ENCODE assay signal across 11 cellular contexts in genomic region chr7:106010331-106010730, GRCh38. TPM values are rescaled to one million over a fixed set of nuclear protein-coding genes. Genes with fewer than 3 reads are reported as not detected.
A peak's percentile ranks its signal among the peaks of the same experiment; 100 is the strongest.
DNase-seq lines count a peak whose midpoint lies in the region; ATAC-seq and TF ChIP-seq lines count a peak whose summit lies in the region.
"Had no signal": no experiment of that assay in that cellular context is flagged by ENCODE, and none has a peak within 500 bp of the region (broad histone marks: within the 10 kb centered on the region; RNA-seq: fewer than 3 reads in every experiment).

No MANE protein-coding gene starts in this region.

- TF ChIP-seq CTCF in brain (conservative IDR thresholded peaks at IDR 0.05), result no peak

- 76% methylated on average over 3 of the region's 3 CpGs for WGBS in mesenchymal stem cell

- no peak overlapping the region for H2BK15ac ChIP-seq in mesenchymal stem cell (ENCODE audit: low read depth, poor library complexity, severe bottlenecking)

- no peak overlapping the region for H3K23ac ChIP-seq in mesenchymal stem cell (ENCODE audit: low read length in 2 of 2)

- no peak overlapping the region for H2BK5ac ChIP-seq in mesenchymal stem cell (ENCODE audit: low read depth, low read length, poor library complexity, severe bottlenecking)

- no peak for TF ChIP-seq EP300 in Ishikawa (IDR thresholded peaks at IDR 0.05; ENCODE audit: borderline replicate concordance)

- peak; percentile 88 for DNase-seq in ACHN
- DNase-seq in mesenchymal stem cell, result no peak
- DNase-seq in NCI-H146 treated with DMSO at 0.1 percent for 48 hours (lab: John Stamatoyannopoulos, UW; ENCODE audit: unreplicated experiment), result no peak
- no peak for DNase-seq in RPMI8226
- DNase-seq: effector memory CD8-positive, alpha-beta T cell; naive B cell had no signal

- H3K4me2 ChIP-seq in mesenchymal stem cell (ENCODE audit: low read length, poor library complexity, severe bottlenecking), result no peak overlapping the region

- H3K4ac ChIP-seq in mesenchymal stem cell (ENCODE audit: low read depth in 1 of 2, low read length in 2 of 2), result no peak overlapping the region

- H2AFZ ChIP-seq in mesenchymal stem cell (ENCODE audit: low read depth, low read length), result peak overlapping the region; percentile 49

- H4K91ac ChIP-seq in mesenchymal stem cell (ENCODE audit: low read length), result no peak overlapping the region

- no peaks in the 10 kb centered on the region for H3K36me3 ChIP-seq in mesenchymal stem cell (ENCODE audit: control insufficient read depth in 1 of 2, insufficient read depth in 2 of 2, low read depth in 1 of 2, low read length in 2 of 2)

- in situ Hi-C loops in ACHN (cut with HindIII; ENCODE audit: low pct_ligation_motif_present, low pct_unique_long_range_greater_than_20kb, low sequenced_read_pairs), result no loop called here

- peak overlapping the region in 4 of 5 experiments; percentile 26 to 96 (median 90) for H3K27ac Mint-ChIP-seq in brain

- TF ChIP-seq RAD21 in Ishikawa (IDR thresholded peaks at IDR 0.05; ENCODE audit: low read depth), result no peak

- peak overlapping the region; percentile 47 for H3K9ac ChIP-seq in mesenchymal stem cell (ENCODE audit: low read length)

- H3K4me1 Mint-ChIP-seq in brain, result peaks cover 48% of the 10 kb centered on the region

- peak overlapping the region in 1 of 2 experiments; percentile 79 for H3K18ac ChIP-seq in mesenchymal stem cell (ENCODE audit: low read depth in 1 of 2, low read length in 2 of 2)

- H3K4me3 ChIP-seq in mesenchymal stem cell (ENCODE audit: insufficient read depth in 1 of 2, low read depth in 1 of 2, low read length in 2 of 2), result peak overlapping the region in 1 of 2 experiments; percentile 32

- H3K4me3 Mint-ChIP-seq in brain, result peak overlapping the region in 1 of 5 experiments; percentile 10
- H3K4me3 Mint-ChIP-seq: stimulated activated memory B cell treated with anti-CD40 and anti-IgM and Interleukin-4, amounts not matched to agents 10 μg/mL and 1 μg/mL and 100 μg/mL, for 72 hours had no signal

- H3K9me3 Mint-ChIP-seq in brain, result peaks cover 18 to 41% (median 27%) of the 10 kb centered on the region in 5 experiments

- peaks cover 0 to 3% of the 10 kb centered on the region in 2 experiments for H3K27me3 ChIP-seq in mesenchymal stem cell (ENCODE audit: control insufficient read depth in 1 of 2, insufficient read depth in 1 of 2, low read length in 2 of 2)

- no peak overlapping the region for H2BK120ac ChIP-seq in mesenchymal stem cell (ENCODE audit: low read depth, low read length)

- ATAC-seq in HG02610 (IDR thresholded peaks at IDR 0.05; ENCODE audit: unreplicated experiment), result no peak
- ATAC-seq in GM21423 (IDR thresholded peaks at IDR 0.05; ENCODE audit: unreplicated experiment), result no peak

- H3K9me3 ChIP-seq in mesenchymal stem cell (ENCODE audit: control insufficient read depth, low read length), result no peaks in the 10 kb centered on the region

- no peak overlapping the region for H3K27ac ChIP-seq in mesenchymal stem cell (ENCODE audit: low read length, poor library complexity, severe bottlenecking)

- H4K8ac ChIP-seq in mesenchymal stem cell (ENCODE audit: low read length), result no peak overlapping the region

- no peaks in the 10 kb centered on the region for H3K79me1 ChIP-seq in mesenchymal stem cell (replicated peaks; ENCODE audit: low read length, poor library complexity, severe bottlenecking)

- peaks cover 3% of the 10 kb centered on the region for H3K27me3 Mint-ChIP-seq in brain

- peaks cover 20% of the 10 kb centered on the region for H3K4me1 ChIP-seq in mesenchymal stem cell (ENCODE audit: control insufficient read depth, insufficient read depth, low read depth, low read length)

- H3K14ac ChIP-seq in mesenchymal stem cell (ENCODE audit: low read length in 2 of 2), result no peak overlapping the region

- H2AK5ac ChIP-seq in mesenchymal stem cell (ENCODE audit: low read length, severe bottlenecking), result peak overlapping the region; percentile 6

- H2BK12ac ChIP-seq in mesenchymal stem cell (ENCODE audit: low read length in 2 of 2), result peak overlapping the region; percentile 12 to 37

- peaks cover 28% of the 10 kb centered on the region for H3K36me3 Mint-ChIP-seq in brain
- H3K36me3 Mint-ChIP-seq: stimulated activated memory B cell treated with anti-CD40 and anti-IgM and Interleukin-4, amounts not matched to agents 10 μg/mL and 1 μg/mL and 100 μg/mL, for 72 hours had no signal

TF ChIP-seq in Ishikawa, 13 proteins besides CTCF, POLR2A, EP300 and RAD21:
- no peak for TF ChIP-seq CREB1 (IDR thresholded peaks at IDR 0.05; ENCODE audit: low read depth)
- no peak for TF ChIP-seq TAF1 (IDR thresholded peaks at IDR 0.05; ENCODE audit: low read depth)
- TF ChIP-seq USF1 (IDR thresholded peaks at IDR 0.05), result no peak
- TF ChIP-seq TEAD4 (IDR thresholded peaks at IDR 0.05), result no peak
- TF ChIP-seq CEBPB (IDR thresholded peaks at IDR 0.05), result peak; percentile 75
- TF ChIP-seq EGR1 (IDR thresholded peaks at IDR 0.05), result no peak
- no peak for TF ChIP-seq NFIC (IDR thresholded peaks at IDR 0.05)
TF ChIP-seq in Ishikawa: peak in this region for 1.

RNA-seq across cellular contexts. Expression of gene CDHR3, which starts 47.3 kb away (rescaled TPM):
- 2.1 TPM for polyA plus RNA-seq in brain (ENCODE audit: insufficient read depth, low read depth, low replicate concordance)
- polyA plus RNA-seq in mesenchymal stem cell (2013, experiment 1 of 2), result 2.8 TPM
- polyA plus RNA-seq in mesenchymal stem cell (2013, experiment 2 of 2), result 3.1 TPM
